Comparison of ENCODE assay signal across 25 cellular contexts in the genomic region with DNA sequence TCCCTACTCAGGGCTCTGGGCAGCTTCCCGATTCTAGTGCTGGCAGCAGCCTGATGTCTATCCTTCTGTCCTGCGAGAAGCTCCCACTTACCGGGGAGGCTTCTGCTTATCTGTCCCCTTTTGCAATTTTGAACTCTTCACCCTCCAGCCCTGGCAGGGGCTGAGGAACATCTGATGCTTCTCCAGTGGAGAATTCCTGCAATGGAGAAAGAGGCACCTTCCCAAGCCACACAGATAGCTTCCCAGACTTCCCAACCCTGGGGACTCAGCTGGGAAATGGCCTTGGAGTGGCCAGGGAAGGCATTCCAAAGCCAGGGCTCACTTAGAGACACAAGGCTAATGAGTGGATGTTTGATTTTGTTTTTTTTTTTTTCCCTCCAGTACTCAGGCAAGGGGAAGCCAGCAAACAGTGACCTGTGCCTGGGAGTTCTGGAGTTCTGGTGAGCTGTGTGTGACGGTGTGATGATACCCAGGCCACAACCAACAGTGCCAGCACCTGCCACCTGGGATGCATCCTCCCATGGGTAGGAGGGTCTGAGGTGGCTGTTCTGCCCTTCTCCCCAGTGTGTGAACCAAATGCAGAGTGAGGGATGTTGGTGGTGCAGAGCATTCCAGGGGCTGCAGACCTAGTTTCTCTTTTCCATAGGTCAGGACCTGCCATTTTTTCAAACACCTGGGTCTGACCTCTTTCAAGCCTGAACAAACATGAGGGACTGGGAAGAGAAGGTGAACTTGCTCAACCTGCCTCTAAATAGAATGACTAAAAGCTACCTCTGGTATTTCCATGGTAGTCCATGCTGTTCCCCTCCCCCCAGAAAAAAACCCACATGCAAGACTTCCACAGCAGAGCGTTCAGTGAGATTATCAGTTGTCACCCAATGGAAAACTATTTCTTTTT.
DNase-seq lines count a peak whose midpoint lies in the region; ATAC-seq, FAIRE-seq and TF ChIP-seq lines count a peak whose summit lies in the region.
"Had no signal": no experiment of that assay in that cellular context is flagged by ENCODE, and none has a peak within 500 bp of the region (broad histone marks: within the 10 kb centered on the region; RNA-seq: fewer than 3 reads in every experiment).

No MANE protein-coding gene starts in this region.

- H3K4me3 Mint-ChIP-seq in stimulated activated memory B cell treated with anti-CD40 and anti-IgM and Interleukin-4, amounts not matched to agents 10 μg/mL and 1 μg/mL and 100 μg/mL, for 72 hours: no peak overlapping the region
- H3K4me3 Mint-ChIP-seq: mesothelial cell of epicardium, nephron progenitor cell had no signal

- H3K4me1 Mint-ChIP-seq in stimulated activated memory B cell treated with anti-CD40 and anti-IgM and Interleukin-4, amounts not matched to agents 10 μg/mL and 1 μg/mL and 100 μg/mL, for 72 hours: no peaks in the 10 kb centered on the region
- H3K4me1 Mint-ChIP-seq: mesothelial cell of epicardium had no signal

- 0 out of 4 replicates have a peak, but pooled peaks of 1 of the 2 experiments have one; percentile 10 for TF ChIP-seq EP300 in HepG2 (IDR thresholded peaks at IDR 0.05; ENCODE audit: low read depth in 2 of 2, low read length in 2 of 2)
- TF ChIP-seq EP300 in HepG2 (CRISPR knock-in tag; IDR thresholded peaks at IDR 0.05; ENCODE audit: borderline replicate concordance): no peak

- 10% methylated on average over 5 of the region's 5 CpGs for WGBS in HepG2 (ENCODE audit: low lambda C conversion rate)

- H3K27ac Mint-ChIP-seq in stimulated activated memory B cell treated with anti-CD40 and anti-IgM and Interleukin-4, amounts not matched to agents 10 μg/mL and 1 μg/mL and 100 μg/mL, for 72 hours: no peak overlapping the region
- H3K27ac Mint-ChIP-seq: IgD-negative memory B cell, mesothelial cell of epicardium, nephron progenitor cell had no signal

- TF ChIP-seq POLR2A in HepG2 (IDR thresholded peaks at IDR 0.05; ENCODE audit: insufficient read depth in 1 of 2, low read depth in 2 of 2, low read length in 2 of 2) (no peak), H54 (IDR thresholded peaks at IDR 0.05; ENCODE audit: low read depth, low read length) (no peak)

- BruUV-seq in HepG2 (replicated peaks; lab: Mats Ljungman, UMichigan): no TSS peak

- H2AFZ ChIP-seq in HepG2 (ENCODE audit: low read length): no peak overlapping the region

- H3K9ac ChIP-seq in HepG2 (ENCODE audit: insufficient read depth, low read depth, low read length): no peak overlapping the region

- POLR2A ChIA-PET in HepG2 (lab: Yijun Ruan, JAX): interaction anchor here (0.6 to 1.6 kb wide), 4 partner anchors 8 to 15 kb away, joined by 3 to 11 read pairs (median 4); no protein-coding TSS in a partner anchor

- H3K9me3 Mint-ChIP-seq in stimulated activated memory B cell treated with anti-CD40 and anti-IgM and Interleukin-4, amounts not matched to agents 10 μg/mL and 1 μg/mL and 100 μg/mL, for 72 hours: peaks cover 2% of the 10 kb centered on the region
- H3K9me3 Mint-ChIP-seq: IgD-negative memory B cell, mesothelial cell of epicardium, nephron progenitor cell had no signal

- intact Hi-C loops in HepG2 (cut with micrococcal nuclease; ENCODE audit: unreplicated experiment): no loop called here

- H3K27ac ChIP-seq in HepG2 (ENCODE audit: extremely low read length, insufficient read depth, low read length): no peak overlapping the region
- H3K27ac ChIP-seq: epithelial cell of prostate, prostate gland, SJSA1, spleen, VCaP had no signal

- TF ChIP-seq CTCF in bronchial epithelial cell (IDR thresholded peaks at IDR 0.05; ENCODE audit: insufficient read depth, low read length, severe bottlenecking) (no peak), HepG2 (CRISPR knock-in tag; IDR thresholded peaks at IDR 0.05) (no peak)

- H3K79me2 ChIP-seq in HepG2 (ENCODE audit: insufficient read depth, low read length): no peaks in the 10 kb centered on the region

- in situ Hi-C loops in HepG2 (cut with HindIII; ENCODE audit: extremely low pct_ligation_motif_present, low pct_unique_long_range_greater_than_20kb): no loop called here

- no peaks in the 10 kb centered on the region for H3K36me3 Mint-ChIP-seq in stimulated activated memory B cell treated with anti-CD40 and anti-IgM and Interleukin-4, amounts not matched to agents 10 μg/mL and 1 μg/mL and 100 μg/mL, for 72 hours
- H3K36me3 Mint-ChIP-seq: IgD-negative memory B cell, mesothelial cell of epicardium had no signal

- H4K20me1 ChIP-seq in HepG2 (ENCODE audit: insufficient read depth, low read length): no peaks in the 10 kb centered on the region

- FAIRE-seq in bronchial epithelial cell (lab: Jason Lieb, UNC): peak; percentile 76
- no peak for FAIRE-seq in HepG2 (lab: Jason Lieb, UNC)
- FAIRE-seq in H54 (lab: Jason Lieb, UNC): no peak
- FAIRE-seq: urothelium cell line had no signal

- H3K9me3 ChIP-seq in HepG2 (ENCODE audit: low read length): no peaks in the 10 kb centered on the region
- H3K9me3 ChIP-seq: MG63, prostate gland, SJSA1, spleen had no signal

- no peak overlapping the region for H3K4me3 ChIP-seq in bronchial epithelial cell (ENCODE audit: low read depth, low read length)
- H3K4me3 ChIP-seq in HepG2 (replicated peaks in 1 of 3; ENCODE audit: insufficient read depth in 1 of 3, low read depth in 2 of 3, low read length in 3 of 3): no peak overlapping the region
- H3K4me3 ChIP-seq: MG63, prostate gland, SJSA1, spleen had no signal

- CTCF ChIA-PET in HepG2 (lab: Yijun Ruan, JAX; ENCODE audit: low intra/inter-chr PET ratio, low total read pairs): interaction anchor here (0.7 kb wide), 2 partner anchors 14 to 102 kb away, joined by 3 read pairs; no protein-coding TSS in a partner anchor

- H3K36me3 ChIP-seq in bronchial epithelial cell (ENCODE audit: control insufficient read depth, insufficient read depth, low read length): no peaks in the 10 kb centered on the region
- no peaks in the 10 kb centered on the region for H3K36me3 ChIP-seq in HepG2 (replicated peaks in 1 of 2; ENCODE audit: control insufficient read depth in 1 of 2, insufficient read depth in 2 of 2, low read length in 2 of 2)
- H3K36me3 ChIP-seq: MG63, prostate gland, SJSA1, spleen had no signal

- ATAC-seq in HepG2: peak; percentile 66
- ATAC-seq in stimulated activated memory B cell treated with anti-CD40 and anti-IgM and Interleukin-4, amounts not matched to agents 10 μg/mL and 1 μg/mL and 100 μg/mL, for 72 hours: peak; percentile 10
- no peak for ATAC-seq in HG02763 (IDR thresholded peaks at IDR 0.05; ENCODE audit: unreplicated experiment)

- H3K4me2 ChIP-seq in HepG2 (ENCODE audit: low read depth, low read length): peak overlapping the region; percentile 16

- H3K27me3 Mint-ChIP-seq in stimulated activated memory B cell treated with anti-CD40 and anti-IgM and Interleukin-4, amounts not matched to agents 10 μg/mL and 1 μg/mL and 100 μg/mL, for 72 hours: peaks cover 20% of the 10 kb centered on the region
- H3K27me3 Mint-ChIP-seq: IgD-negative memory B cell had no signal

- peaks cover 17% of the 10 kb centered on the region for H3K4me1 ChIP-seq in HepG2 (ENCODE audit: insufficient read depth, low read length)
- H3K4me1 ChIP-seq: prostate gland had no signal

- DNase-seq in SIG-M5 treated with dmso at 0.1 percent for 504 hours (lab: John Stamatoyannopoulos, UW; ENCODE audit: unreplicated experiment) (peak; percentile 44), SIG-M5 (lab: John Stamatoyannopoulos, UW) (no peak), bronchial epithelial cell (ENCODE audit: low read depth) (no peak), HepG2 (ENCODE audit: low spot score) (peak; percentile 83), Ammon's horn (ENCODE audit: low spot score) (no peak), H54 (ENCODE audit: insufficient read length, low spot score) (no peak)
- DNase-seq: 8988T; activated CD4-positive, alpha-beta T cell treated with anti-CD3 and anti-CD28 coated beads, Interleukin-2, amount 50 U/mL, for 1 hour; activated CD8-positive, alpha-beta memory T cell treated with anti-CD3 and anti-CD28 coated beads, Interleukin-2, amount 50 U/mL, for 4 hours; activated effector memory CD4-positive, alpha-beta T cell treated with Interleukin-2 at 50 U/mL for 16 hours; foreskin fibroblast; MG63; NCI-H1436 treated with DMSO at 0.1 percent for 48 hours; NCI-H526; nephron progenitor cell; spleen had no signal

- TF ChIP-seq RAD21 in HepG2 (CRISPR knock-in tag; IDR thresholded peaks at IDR 0.05): no peak

- H3K27me3 ChIP-seq in bronchial epithelial cell (ENCODE audit: control insufficient read depth, insufficient read depth, low read length) (no peaks in the 10 kb centered on the region), HepG2 (ENCODE audit: control insufficient read depth in 1 of 2, insufficient read depth in 2 of 2, low read length in 2 of 2) (no peaks in the 10 kb centered on the region)
- H3K27me3 ChIP-seq: MG63, SJSA1, spleen had no signal

TF ChIP-seq in HepG2, 621 proteins besides CTCF, POLR2A, EP300 and RAD21 (continues in another document):
- TF ChIP-seq HNF4A (CRISPR knock-in tag; IDR thresholded peaks at IDR 0.05) (0 out of 2 replicates have a peak, but pooled peaks have one; percentile 4), RARA (CRISPR knock-in tag; IDR thresholded peaks at IDR 0.05) (0 out of 2 replicates have a peak, but pooled peaks have one; percentile 31), FOXO1 (CRISPR knock-in tag; IDR thresholded peaks at IDR 0.05) (no peak), SOX13 (IDR thresholded peaks at IDR 0.05) (no peak), SOX13 (CRISPR knock-in tag; conservative IDR thresholded peaks at IDR 0.05 in 1 of 2, IDR thresholded peaks at IDR 0.05 in 1 of 2) (peak in 1 of 2 experiments; percentile 18; a peak in 1 of 4 replicates), NR2F1 (CRISPR knock-in tag; IDR thresholded peaks at IDR 0.05) (peak in 1 of 2 experiments; percentile 51; a peak in 1 of 4 replicates)
- TF ChIP-seq, protein P1, sequence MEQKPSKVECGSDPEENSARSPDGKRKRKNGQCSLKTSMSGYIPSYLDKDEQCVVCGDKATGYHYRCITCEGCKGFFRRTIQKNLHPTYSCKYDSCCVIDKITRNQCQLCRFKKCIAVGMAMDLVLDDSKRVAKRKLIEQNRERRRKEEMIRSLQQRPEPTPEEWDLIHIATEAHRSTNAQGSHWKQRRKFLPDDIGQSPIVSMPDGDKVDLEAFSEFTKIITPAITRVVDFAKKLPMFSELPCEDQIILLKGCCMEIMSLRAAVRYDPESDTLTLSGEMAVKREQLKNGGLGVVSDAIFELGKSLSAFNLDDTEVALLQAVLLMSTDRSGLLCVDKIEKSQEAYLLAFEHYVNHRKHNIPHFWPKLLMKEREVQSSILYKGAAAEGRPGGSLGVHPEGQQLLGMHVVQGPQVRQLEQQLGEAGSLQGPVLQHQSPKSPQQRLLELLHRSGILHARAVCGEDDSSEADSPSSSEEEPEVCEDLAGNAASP (CRISPR knock-in tag; IDR thresholded peaks at IDR 0.05; ENCODE audit: borderline replicate concordance): no peak
- TF ChIP-seq, protein P2, sequence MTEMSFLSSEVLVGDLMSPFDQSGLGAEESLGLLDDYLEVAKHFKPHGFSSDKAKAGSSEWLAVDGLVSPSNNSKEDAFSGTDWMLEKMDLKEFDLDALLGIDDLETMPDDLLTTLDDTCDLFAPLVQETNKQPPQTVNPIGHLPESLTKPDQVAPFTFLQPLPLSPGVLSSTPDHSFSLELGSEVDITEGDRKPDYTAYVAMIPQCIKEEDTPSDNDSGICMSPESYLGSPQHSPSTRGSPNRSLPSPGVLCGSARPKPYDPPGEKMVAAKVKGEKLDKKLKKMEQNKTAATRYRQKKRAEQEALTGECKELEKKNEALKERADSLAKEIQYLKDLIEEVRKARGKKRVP (CRISPR knock-in tag; IDR thresholded peaks at IDR 0.05): no peak

Comparison
In these comparisons a context has a peak if more than half of its experiments do, and no peak if none do; other contexts are left out.
1. DNase-seq: peak in SIG-M5 treated with dmso at 0.1 percent for 504 hours (single experiment) and HepG2 (single experiment); none in SIG-M5 (single experiment), bronchial epithelial cell (single experiment), Ammon's horn (single experiment) and H54 (single experiment).